In genomic region chr12:62256408-62257079, GRCh38 we compare ENCODE assay signal across 1 cellular context.
TF ChIP-seq lines count a peak whose summit lies in the region.

No MANE protein-coding gene starts in this region.

TF ChIP-seq in K562, 482 proteins besides CTCF, POLR2A, EP300 and RAD21 (continued from another document and continues in another):
- TF ChIP-seq ZNF398 (CRISPR knock-in tag; IDR thresholded peaks at IDR 0.05) (no peak), ZNF57 (CRISPR knock-in tag; IDR thresholded peaks at IDR 0.05) (no peak), NCOA4 (IDR thresholded peaks at IDR 0.05; ENCODE audit: partially characterized antibody) (no peak), ZNF277 (CRISPR knock-in tag; IDR thresholded peaks at IDR 0.05; ENCODE audit: borderline replicate concordance) (no peak), ZNF354B (CRISPR knock-in tag; IDR thresholded peaks at IDR 0.05) (no peak), ZNF766 (CRISPR knock-in tag; conservative IDR thresholded peaks at IDR 0.05) (no peak), L3MBTL2 (IDR thresholded peaks at IDR 0.05) (no peak), RHOXF2B (CRISPR knock-in tag; conservative IDR thresholded peaks at IDR 0.05) (no peak), ZNF232 (CRISPR knock-in tag; IDR thresholded peaks at IDR 0.05) (no peak), TBP (optimal IDR thresholded peaks at IDR 0.05; ENCODE audit: low read depth, low read length) (no peak), HINFP (tag; conservative IDR thresholded peaks at IDR 0.05; ENCODE audit: low read depth) (no peak), DPF2 (IDR thresholded peaks at IDR 0.05) (peak; percentile 75), CSDE1 (IDR thresholded peaks at IDR 0.05) (no peak), FOXO4 (CRISPR knock-in tag; IDR thresholded peaks at IDR 0.05) (no peak), HES1 (IDR thresholded peaks at IDR 0.05; ENCODE audit: low read depth) (no peak), SIN3B (IDR thresholded peaks at IDR 0.05; ENCODE audit: low read depth) (no peak), ELK3 (CRISPR knock-in tag; IDR thresholded peaks at IDR 0.05) (no peak), NR2C2 (CRISPR knock-in tag; IDR thresholded peaks at IDR 0.05) (no peak), NR2C2 (tag; IDR thresholded peaks at IDR 0.05) (no peak), BHLHE40 (IDR thresholded peaks at IDR 0.05; ENCODE audit: low read length) (no peak), STAG1 (CRISPR knock-in tag; IDR thresholded peaks at IDR 0.05; ENCODE audit: borderline replicate concordance) (no peak), ZFP36 (IDR thresholded peaks at IDR 0.05; ENCODE audit: low read depth, low read length, partially characterized antibody) (no peak), ZNF121 (CRISPR knock-in tag; conservative IDR thresholded peaks at IDR 0.05) (no peak), KDM5B (IDR thresholded peaks at IDR 0.05; ENCODE audit: insufficient replicate concordance, low read depth, low read length) (no peak), BDP1 (IDR thresholded peaks at IDR 0.05; ENCODE audit: insufficient read depth, insufficient read length) (no peak), BCLAF1 (IDR thresholded peaks at IDR 0.05; ENCODE audit: borderline replicate concordance in 1 of 2, control insufficient read depth in 1 of 2, low read depth in 2 of 2, low read length in 1 of 2) (no peak), ATF2 (CRISPR knock-in tag; IDR thresholded peaks at IDR 0.05) (no peak), ZNF639 (CRISPR knock-in tag; conservative IDR thresholded peaks at IDR 0.05 in 1 of 2, IDR thresholded peaks at IDR 0.05 in 1 of 2) (no peak), EP400 (IDR thresholded peaks at IDR 0.05) (peak; percentile 25; the same call in 1 of the 2 replicates), RBM25 (IDR thresholded peaks at IDR 0.05; ENCODE audit: low read depth, low read length, severe bottlenecking) (no peak), ZBED1 (IDR thresholded peaks at IDR 0.05) (no peak), DNMT1 (IDR thresholded peaks at IDR 0.05) (no peak), ZNF592 (IDR thresholded peaks at IDR 0.05) (peak; percentile 33; the same call in 1 of the 2 replicates), ZBTB49 (CRISPR knock-in tag; IDR thresholded peaks at IDR 0.05; ENCODE audit: borderline replicate concordance) (no peak), ARID1B (IDR thresholded peaks at IDR 0.05) (peak; percentile 64)
